ENCODE assay signal across 8 cellular contexts in the genomic region with DNA sequence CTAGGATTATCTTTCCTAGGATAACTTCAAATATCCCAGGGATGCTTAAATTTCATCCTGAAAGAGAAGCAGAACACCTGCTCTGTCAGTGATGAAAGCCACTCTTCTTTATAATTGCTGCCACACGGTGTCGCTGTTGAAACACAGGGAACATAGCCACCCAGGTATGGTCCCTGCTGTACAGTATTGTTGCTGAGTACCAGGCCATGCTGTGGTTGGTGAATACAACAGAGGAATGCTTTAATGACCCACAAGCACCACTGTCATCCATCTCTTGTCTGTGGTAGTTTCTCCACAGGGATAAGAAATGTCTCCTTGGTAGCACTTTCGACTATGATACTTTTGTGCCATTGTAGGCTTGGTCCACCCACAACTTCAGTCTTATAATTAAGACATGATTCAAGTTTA.
DNase-seq lines count a peak whose midpoint lies in the region; ATAC-seq and TF ChIP-seq lines count a peak whose summit lies in the region.

No MANE protein-coding gene starts in this region.

- H3K4me1 ChIP-seq in mesenchymal stem cell (ENCODE audit: control insufficient read depth, insufficient read depth, low read depth, low read length): no peaks in the 10 kb centered on the region

- no peak overlapping the region for H2AFZ ChIP-seq in mesenchymal stem cell (ENCODE audit: low read depth, low read length)

- no peak overlapping the region for H3K9ac ChIP-seq in mesenchymal stem cell (ENCODE audit: low read length)

- H2BK12ac ChIP-seq in mesenchymal stem cell (ENCODE audit: low read length in 2 of 2): no peak overlapping the region

- H3K4me3 ChIP-seq in AG09309 (ENCODE audit: control insufficient read depth, low read depth, low read length) (no peak overlapping the region), mesenchymal stem cell (ENCODE audit: insufficient read depth in 1 of 2, low read depth in 1 of 2, low read length in 2 of 2) (no peak overlapping the region)

- no peak overlapping the region for H2BK15ac ChIP-seq in mesenchymal stem cell (ENCODE audit: low read depth, poor library complexity, severe bottlenecking)

- H3K14ac ChIP-seq in mesenchymal stem cell (ENCODE audit: low read length in 2 of 2): no peak overlapping the region

- no peak overlapping the region for H3K4me2 ChIP-seq in mesenchymal stem cell (ENCODE audit: low read length, poor library complexity, severe bottlenecking)

- peak; percentile 76 for ATAC-seq in GM18858 (IDR thresholded peaks at IDR 0.05; ENCODE audit: unreplicated experiment)
- peak; percentile 81 for ATAC-seq in HG03342 (IDR thresholded peaks at IDR 0.05; ENCODE audit: unreplicated experiment)

- H2AK5ac ChIP-seq in mesenchymal stem cell (ENCODE audit: low read length, severe bottlenecking): no peak overlapping the region

- no peak overlapping the region for H4K91ac ChIP-seq in mesenchymal stem cell (ENCODE audit: low read length)

- H3K9me3 ChIP-seq in mesenchymal stem cell (ENCODE audit: control insufficient read depth, low read length): no peaks in the 10 kb centered on the region

- peaks cover 0 to 5% of the 10 kb centered on the region in 2 experiments for H3K27me3 ChIP-seq in mesenchymal stem cell (ENCODE audit: control insufficient read depth in 1 of 2, insufficient read depth in 1 of 2, low read length in 2 of 2)

- no peaks in the 10 kb centered on the region for H3K79me1 ChIP-seq in mesenchymal stem cell (replicated peaks; ENCODE audit: low read length, poor library complexity, severe bottlenecking)

- H3K27ac ChIP-seq in mesenchymal stem cell (ENCODE audit: low read length, poor library complexity, severe bottlenecking): no peak overlapping the region

- H3K18ac ChIP-seq in mesenchymal stem cell (ENCODE audit: low read depth in 1 of 2, low read length in 2 of 2): no peak overlapping the region

- H4K8ac ChIP-seq in mesenchymal stem cell (ENCODE audit: low read length): no peak overlapping the region

- H3K36me3 ChIP-seq in mesenchymal stem cell (ENCODE audit: control insufficient read depth in 1 of 2, insufficient read depth in 2 of 2, low read depth in 1 of 2, low read length in 2 of 2): no peaks in the 10 kb centered on the region

- H3K23ac ChIP-seq in mesenchymal stem cell (ENCODE audit: low read length in 2 of 2): no peak overlapping the region

- peak; percentile 78 for TF ChIP-seq CTCF in AG09309 (IDR thresholded peaks at IDR 0.05; ENCODE audit: control insufficient read depth, insufficient read depth, low read depth, low read length, missing control alignments)

- WGBS in mesenchymal stem cell: 33% methylated on average over 3 of the region's 3 CpGs

- H2BK120ac ChIP-seq in mesenchymal stem cell (ENCODE audit: low read depth, low read length): no peak overlapping the region

- H2BK5ac ChIP-seq in mesenchymal stem cell (ENCODE audit: low read depth, low read length, poor library complexity, severe bottlenecking): no peak overlapping the region

- H3K4ac ChIP-seq in mesenchymal stem cell (ENCODE audit: low read depth in 1 of 2, low read length in 2 of 2): no peak overlapping the region

- DNase-seq in AG09309 (ENCODE audit: low read depth): no peak
- DNase-seq in NCI-H510A treated with DMSO at 0.1 percent for 48 hours (lab: John Stamatoyannopoulos, UW): peak; percentile 63
- peak; percentile 62 to 65 for DNase-seq in activated CD4-positive, alpha-beta T cell treated with anti-CD3 and anti-CD28 coated beads, Interleukin-2, amount 50 U/mL, for 4 hours
- DNase-seq in effector CD8-positive, alpha-beta T cell (lab: John Stamatoyannopoulos, UW): peak; percentile 45
- DNase-seq in mesenchymal stem cell: peak; percentile 52
- DNase-seq in stimulated activated CD8-positive, alpha-beta memory T cell treated with anti-CD3 and anti-CD28 coated beads, Interleukin-2, amount 100 ng/mL, for 1 hour (ENCODE audit: low read depth in 2 of 2): peak; percentile 32 to 39
